ENCODE assay signal across 16 cellular contexts in genomic region chr6:101747160-101747559, GRCh38.
DNase-seq lines count a peak whose midpoint lies in the region; FAIRE-seq and TF ChIP-seq lines count a peak whose summit lies in the region.
"Had no signal": no experiment of that assay in that cellular context is flagged by ENCODE, and none has a peak within 500 bp of the region (broad histone marks: within the 10 kb centered on the region; RNA-seq: fewer than 3 reads in every experiment).

No MANE protein-coding gene starts in this region.

- H3K36me3 ChIP-seq in left ventricle myocardium inferior (no peaks in the 10 kb centered on the region), BE2C (no peaks in the 10 kb centered on the region), ovary (no peaks in the 10 kb centered on the region)
- H3K36me3 ChIP-seq: SJCRH30 had no signal

- H3K4me1 ChIP-seq in left ventricle myocardium inferior (peaks cover 25% of the 10 kb centered on the region), BE2C (no peaks in the 10 kb centered on the region; the same call in 1 of the 2 replicates), ovary (ENCODE audit: insufficient read depth) (no peaks in the 10 kb centered on the region)
- H3K4me1 ChIP-seq: SJCRH30 had no signal

- in situ Hi-C loops in G401 (cut with HindIII; ENCODE audit: low sequenced_read_pairs) = no loop called here

- DNase-seq in G401 (ENCODE audit: low spot score) = peak; percentile 87
- peak; percentile 47 for DNase-seq in LHCN-M2 (ENCODE audit: low read depth)
- DNase-seq in cerebellum (ENCODE audit: low spot score) = peak; percentile 62
- no peak for DNase-seq in left ventricle myocardium inferior
- no peak for DNase-seq in RCC 7860 (ENCODE audit: low spot score)
- DNase-seq in BE2C = no peak
- DNase-seq in ovary = no peak
- DNase-seq: Calu3; CD4-positive, alpha-beta T cell; GM23248; Kasumi-1; NCI-H1436; NCI-H2227 treated with DMSO at 0.1 percent for 48 hours; NCI-H524 treated with DMSO at 0.1 percent for 48 hours; RPMI8226; SJCRH30 had no signal

- H3K9me3 ChIP-seq in left ventricle myocardium inferior (replicated peaks) (no peaks in the 10 kb centered on the region), BE2C (no peaks in the 10 kb centered on the region), ovary (no peaks in the 10 kb centered on the region)
- H3K9me3 ChIP-seq: SJCRH30 had no signal

- no peaks in the 10 kb centered on the region for H3K27me3 ChIP-seq in left ventricle myocardium inferior (ENCODE audit: low read depth)
- no peaks in the 10 kb centered on the region for H3K27me3 ChIP-seq in BE2C
- H3K27me3 ChIP-seq in ovary = no peaks in the 10 kb centered on the region
- H3K27me3 ChIP-seq: SJCRH30 had no signal

- no peak overlapping the region for H3K4me3 ChIP-seq in left ventricle myocardium inferior
- no peak overlapping the region for H3K4me3 ChIP-seq in BE2C (ENCODE audit: low read depth, low read length)
- no peak overlapping the region for H3K4me3 ChIP-seq in ovary
- H3K4me3 ChIP-seq: GM23248, SJCRH30 had no signal

- no peak for TF ChIP-seq POLR2A in ovary (IDR thresholded peaks at IDR 0.05)

- intact Hi-C loops in left ventricle myocardium inferior (cut with micrococcal nuclease) = no loop called here
- intact Hi-C loops in ovary (cut with DNase I) = no loop called here

- H3K27ac ChIP-seq in left ventricle myocardium inferior (replicated peaks) = peak overlapping the region; percentile 63
- no peak overlapping the region for H3K27ac ChIP-seq in ovary
- H3K27ac ChIP-seq: GM23248, SJCRH30 had no signal

- no peak for FAIRE-seq in RCC 7860 (lab: Jason Lieb, UNC)

- TF ChIP-seq CTCF in left ventricle myocardium inferior (IDR thresholded peaks at IDR 0.05; ENCODE audit: borderline replicate concordance) = no peak
- TF ChIP-seq CTCF in BE2C (IDR thresholded peaks at IDR 0.05; ENCODE audit: low read depth, low read length) = no peak
- TF ChIP-seq CTCF in ovary (IDR thresholded peaks at IDR 0.05) = no peak

- no peak for TF ChIP-seq EP300 in ovary (IDR thresholded peaks at IDR 0.05)

Comparison
In these comparisons a context has a peak if more than half of its experiments do, and no peak if none do; other contexts are left out.
1. DNase-seq: peak in G401 (single experiment), LHCN-M2 (single experiment) and cerebellum (single experiment); none in left ventricle myocardium inferior (single experiment), RCC 7860 (single experiment), BE2C (single experiment) and ovary (0 of 5).